ENCODE assay signal across 9 cellular contexts in genomic region chr10:122062831-122063674, GRCh38.
DNase-seq lines count a peak whose midpoint lies in the region; ATAC-seq, FAIRE-seq and TF ChIP-seq lines count a peak whose summit lies in the region.
"Had no signal": no experiment of that assay in that cellular context is flagged by ENCODE, and none has a peak within 500 bp of the region (broad histone marks: within the 10 kb centered on the region; RNA-seq: fewer than 3 reads in every experiment).

No MANE protein-coding gene starts in this region.

- H3K27me3 ChIP-seq in endothelial cell of umbilical vein (ENCODE audit: control insufficient read depth in 2 of 2, insufficient read depth in 2 of 2, low read length in 2 of 2): no peaks in the 10 kb centered on the region

- no peak overlapping the region for H3K9ac ChIP-seq in endothelial cell of umbilical vein (replicated peaks; ENCODE audit: extremely low read depth, insufficient read depth, low read length)

- peak; percentile 86 for FAIRE-seq in endothelial cell of umbilical vein (lab: Jason Lieb, UNC)

- no TSS peak for BruUV-seq in endothelial cell of umbilical vein (replicated peaks; lab: Mats Ljungman, UMichigan)

- CTCF ChIA-PET in endothelial cell of umbilical vein (lab: Charles Lee): interaction anchor here (0.8 to 4.1 kb wide), 10 partner anchors 9 to 106 kb away, joined by 3 to 34 read pairs (median 4); no protein-coding TSS in a partner anchor

- intact Hi-C loops in endothelial cell of umbilical vein (cut with micrococcal nuclease): loop anchor here (1.0 to 2.0 kb wide), 3 partner anchors 9 to 78 kb away; no protein-coding TSS in a partner anchor

- H3K36me3 ChIP-seq in endothelial cell of umbilical vein (ENCODE audit: control insufficient read depth in 2 of 2, extremely low read depth in 1 of 2, insufficient read depth in 2 of 2, low read length in 2 of 2): no peaks in the 10 kb centered on the region

- ATAC-seq in GM21390 (IDR thresholded peaks at IDR 0.05; ENCODE audit: unreplicated experiment): no peak
- no peak for ATAC-seq in HG02763 (IDR thresholded peaks at IDR 0.05; ENCODE audit: unreplicated experiment)
- ATAC-seq in HG03135 (IDR thresholded peaks at IDR 0.05; ENCODE audit: unreplicated experiment): no peak

- H4K20me1 ChIP-seq in endothelial cell of umbilical vein (replicated peaks; ENCODE audit: control insufficient read depth, extremely low read depth, insufficient read depth, low read length): no peaks in the 10 kb centered on the region

- DNase-seq in HS-5 (ENCODE audit: low read depth) (peak; percentile 36), OCI-M2 (lab: John Stamatoyannopoulos, UW; ENCODE audit: unreplicated experiment) (peak; percentile 52), endothelial cell of umbilical vein (ENCODE audit: low read depth, low spot score) (peak; percentile 90), mesothelial cell of epicardium (ENCODE audit: low spot score in 2 of 2, unreplicated experiment in 2 of 2) (no peak), NCI-H1694 (lab: John Stamatoyannopoulos, UW) (no peak)

- dilution Hi-C loops in endothelial cell of umbilical vein (cut with MboI; ENCODE audit: extremely low pct_ligation_motif_present, low sequenced_read_pairs): no loop called here

- TF ChIP-seq CTCF in endothelial cell of umbilical vein (IDR thresholded peaks at IDR 0.05; ENCODE audit: extremely low read depth in 1 of 2, insufficient read depth in 1 of 2, low read depth in 1 of 2, low read length in 2 of 2) (no peak), mesothelial cell of epicardium (IDR thresholded peaks at IDR 0.05; ENCODE audit: unreplicated experiment) (no peak)

- peak overlapping the region; percentile 39 for H2AFZ ChIP-seq in endothelial cell of umbilical vein (ENCODE audit: low read depth, low read length)

- H3K4me3 Mint-ChIP-seq in mesothelial cell of epicardium: no peak overlapping the region

- H3K4me1 ChIP-seq in endothelial cell of umbilical vein (ENCODE audit: control insufficient read depth, extremely low read depth, insufficient read depth, low read length): peaks cover 8% of the 10 kb centered on the region

- TF ChIP-seq POLR2A in endothelial cell of umbilical vein (IDR thresholded peaks at IDR 0.05; ENCODE audit: low read depth, low read length): no peak

- no peaks in the 10 kb centered on the region for H3K9me3 ChIP-seq in endothelial cell of umbilical vein (replicated peaks; ENCODE audit: control insufficient read depth, insufficient read depth, low read length)

- POLR2A ChIA-PET in endothelial cell of umbilical vein (lab: Charles Lee): interaction anchor here (1.0 kb wide), 1 partner anchor 50 kb away, joined by 3 read pairs; no protein-coding TSS in a partner anchor

- peaks cover 7% of the 10 kb centered on the region for H3K9me3 Mint-ChIP-seq in mesothelial cell of epicardium

- H3K4me3 ChIP-seq in endothelial cell of umbilical vein (replicated peaks in 1 of 3; ENCODE audit: insufficient read depth in 1 of 3, low read depth in 1 of 3, low read length in 3 of 3): no peak overlapping the region
- H3K4me3 ChIP-seq: SK-N-MC had no signal

- H3K27me3 Mint-ChIP-seq in mesothelial cell of epicardium (ENCODE audit: low read depth): no peaks in the 10 kb centered on the region

- H3K27ac Mint-ChIP-seq in mesothelial cell of epicardium: peak overlapping the region; percentile 80

- H3K9me1 ChIP-seq in endothelial cell of umbilical vein (replicated peaks; ENCODE audit: control insufficient read depth, extremely low read depth, insufficient read depth, low read length): no peaks in the 10 kb centered on the region

- H3K4me1 Mint-ChIP-seq in mesothelial cell of epicardium: peaks cover 8% of the 10 kb centered on the region

- H3K79me2 ChIP-seq in endothelial cell of umbilical vein (ENCODE audit: control insufficient read depth, insufficient read depth, low read length): no peaks in the 10 kb centered on the region

- peaks cover 5% of the 10 kb centered on the region for H3K36me3 Mint-ChIP-seq in mesothelial cell of epicardium

- H3K4me2 ChIP-seq in endothelial cell of umbilical vein (ENCODE audit: insufficient read depth, low read length): no peak overlapping the region

- peak overlapping the region; percentile 14 for H3K27ac ChIP-seq in endothelial cell of umbilical vein (ENCODE audit: insufficient read depth, low read depth, low read length)
- H3K27ac ChIP-seq: SK-N-MC had no signal

TF ChIP-seq in endothelial cell of umbilical vein, 7 proteins besides CTCF, POLR2A, EP300 and RAD21:
- TF ChIP-seq GATA2 (IDR thresholded peaks at IDR 0.05; ENCODE audit: insufficient read depth, insufficient read length, low read depth, low read length): peak; percentile 8
- TF ChIP-seq POLR2AphosphoS5 (IDR thresholded peaks at IDR 0.05; ENCODE audit: insufficient read depth, low read depth, low read length): no peak
- peak; percentile 55 for TF ChIP-seq JUN (IDR thresholded peaks at IDR 0.05; ENCODE audit: borderline replicate concordance, insufficient read depth, insufficient read length, low read depth)
- peak; percentile 87 for TF ChIP-seq FOS (IDR thresholded peaks at IDR 0.05; ENCODE audit: borderline replicate concordance, insufficient read depth, low read length)
- TF ChIP-seq MYC (IDR thresholded peaks at IDR 0.05; ENCODE audit: low read depth, low read length): no peak
- TF ChIP-seq EZH2 (IDR thresholded peaks at IDR 0.05; ENCODE audit: borderline replicate concordance, low read depth, low read length, severe bottlenecking): no peak

Comparison
In these comparisons a context has a peak if more than half of its experiments do, and no peak if none do; other contexts are left out.
1. DNase-seq: peak in HS-5 (single experiment), OCI-M2 (single experiment) and endothelial cell of umbilical vein (single experiment); none in mesothelial cell of epicardium (0 of 2) and NCI-H1694 (single experiment).